In the genomic region with DNA sequence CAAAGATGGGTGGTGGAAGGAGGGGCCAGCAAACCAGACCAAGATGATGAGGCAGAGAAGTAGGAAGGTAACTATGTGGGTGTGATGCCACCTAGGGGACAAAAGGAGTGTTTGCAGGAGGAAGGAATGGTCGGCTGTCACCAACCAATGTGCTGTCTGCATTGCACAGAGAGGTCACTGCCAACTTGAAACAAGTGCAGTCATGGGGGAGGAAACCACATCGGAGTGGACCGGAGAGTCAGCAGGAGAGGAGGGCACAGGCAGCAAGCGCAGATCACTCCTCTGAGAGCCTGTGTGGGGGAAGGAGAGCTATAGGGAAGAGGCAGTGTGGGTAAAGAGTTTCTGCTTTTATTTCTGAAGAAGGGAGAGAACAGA, we compare ENCODE assay signal across 8 cellular contexts. TPM values are rescaled to one million over a fixed set of nuclear protein-coding genes. Genes with fewer than 3 reads are reported as not detected.
A peak's percentile ranks its signal among the peaks of the same experiment; 100 is the strongest.
DNase-seq lines count a peak whose midpoint lies in the region; ATAC-seq and FAIRE-seq lines count a peak whose summit lies in the region.

No MANE protein-coding gene starts in this region.

- H3K36me3 Mint-ChIP-seq in activated naive CD4-positive, alpha-beta T cell treated with anti-CD3 and anti-CD28 coated beads, Interleukin-2, amount 50 U/mL, for 72 hours, result no peaks in the 10 kb centered on the region

- intact Hi-C loops in head of caudate nucleus (cut with DNase I), result loop anchor here (5.0 kb wide), 2 partner anchors 119 to 524 kb away; no protein-coding TSS in a partner anchor
- intact Hi-C loops in posterior cingulate gyrus (cut with DNase I), result loop anchor here (1.0 to 2.0 kb wide), 4 partner anchors 119 to 522 kb away; no protein-coding TSS in a partner anchor

- peak; percentile 94 for ATAC-seq in GM21528 (IDR thresholded peaks at IDR 0.05; ENCODE audit: low FRiP score, unreplicated experiment)
- ATAC-seq in activated naive CD4-positive, alpha-beta T cell treated with anti-CD3 and anti-CD28 coated beads, Interleukin-2, amount 50 U/mL, for 72 hours, result peak; percentile 86 to 92

- H3K9me3 Mint-ChIP-seq in activated naive CD4-positive, alpha-beta T cell treated with anti-CD3 and anti-CD28 coated beads, Interleukin-2, amount 50 U/mL, for 72 hours, result no peaks in the 10 kb centered on the region

- DNase-seq in HuH-7 (ENCODE audit: low spot score), result peak; percentile 75
- peak; percentile 58 for DNase-seq in RPMI8226
- DNase-seq in activated naive CD4-positive, alpha-beta T cell treated with anti-CD3 and anti-CD28 coated beads, Interleukin-2, amount 50 U/mL, for 72 hours (ENCODE audit: low spot score in 2 of 2), result peak; percentile 40 to 61
- DNase-seq in head of caudate nucleus, result peak in 41 of 42 donors; percentile 33 to 86 (median 65)
- peak; percentile 26 to 95 (median 62) for DNase-seq in posterior cingulate gyrus
- DNase-seq in OCI-M2 (lab: John Stamatoyannopoulos, UW; ENCODE audit: unreplicated experiment), result no peak

- FAIRE-seq in G401.6 (lab: Jason Lieb, UNC), result peak; percentile 55

- no peak overlapping the region for H3K27ac Mint-ChIP-seq in activated naive CD4-positive, alpha-beta T cell treated with anti-CD3 and anti-CD28 coated beads, Interleukin-2, amount 50 U/mL, for 72 hours

RNA-seq across cellular contexts. Expression of a gene that starts 38.5 kb away (rescaled TPM):
- 1 to 10 TPM; 1.2 to 5.6 TPM for total RNA-seq in activated naive CD4-positive, alpha-beta T cell treated with anti-CD3 and anti-CD28 coated beads, Interleukin-2, amount 50 U/mL, for 72 hours
